16 cellular contexts compared by ENCODE assay signal in genomic region chr13:50908371-50908770, GRCh38. TPM values are rescaled to one million over a fixed set of nuclear protein-coding genes. Genes with fewer than 3 reads are reported as not detected.
DNase-seq lines count a peak whose midpoint lies in the region; ATAC-seq, FAIRE-seq and TF ChIP-seq lines count a peak whose summit lies in the region.
"Had no signal": no experiment of that assay in that cellular context is flagged by ENCODE, and none has a peak within 500 bp of the region (broad histone marks: within the 10 kb centered on the region; RNA-seq: fewer than 3 reads in every experiment).

No MANE protein-coding gene starts in this region.

- H3K4me2 ChIP-seq in HepG2 (ENCODE audit: low read depth, low read length) = no peak overlapping the region

- peaks cover 7 to 9% of the 10 kb centered on the region in 2 donors for H3K4me1 ChIP-seq in naive thymus-derived CD4-positive, alpha-beta T cell (ENCODE audit: control insufficient read depth in 2 of 2, insufficient read depth in 2 of 2, low read length in 2 of 2)
- peaks cover 28% of the 10 kb centered on the region for H3K4me1 ChIP-seq in HepG2 (ENCODE audit: insufficient read depth, low read length)

- no peak for TF ChIP-seq RAD21 in HepG2 (CRISPR knock-in tag; IDR thresholded peaks at IDR 0.05)

- no peaks in the 10 kb centered on the region for H3K27me3 ChIP-seq in naive thymus-derived CD4-positive, alpha-beta T cell (ENCODE audit: control insufficient read depth in 2 of 2, insufficient read depth in 2 of 2, low read length in 2 of 2)
- no peaks in the 10 kb centered on the region for H3K27me3 ChIP-seq in HepG2 (ENCODE audit: control insufficient read depth in 1 of 2, insufficient read depth in 2 of 2, low read length in 2 of 2)

- intact Hi-C loops in activated CD4-positive, alpha-beta T cell treated with anti-CD3 and anti-CD28 coated beads for 36 hours (cut with DNase I, micrococcal nuclease) = loop anchor here in 1 of 2 experiments (5.0 kb wide), 1 partner anchor 674 kb away; the partner anchor contains the start of gene WDFY2
- intact Hi-C loops in naive thymus-derived CD4-positive, alpha-beta T cell (cut with micrococcal nuclease) = no loop called here
- intact Hi-C loops in HepG2 (cut with micrococcal nuclease; ENCODE audit: unreplicated experiment) = no loop called here

- H3K36me3 Mint-ChIP-seq in activated CD4-positive, alpha-beta T cell treated with anti-CD3 and anti-CD28 coated beads for 36 hours (ENCODE audit: low read depth) = peaks cover 2% of the 10 kb centered on the region
- no peaks in the 10 kb centered on the region for H3K36me3 Mint-ChIP-seq in WTC11
- H3K36me3 Mint-ChIP-seq in naive thymus-derived CD4-positive, alpha-beta T cell = peaks cover 0 to 12% (median 0%) of the 10 kb centered on the region in 5 donors

- H3K9ac ChIP-seq in HepG2 (ENCODE audit: insufficient read depth, low read depth, low read length) = no peak overlapping the region

- 90% methylated on average over 4 of the region's 4 CpGs for WGBS in HepG2 (ENCODE audit: low lambda C conversion rate)

- H3K36me3 ChIP-seq in naive thymus-derived CD4-positive, alpha-beta T cell (ENCODE audit: control insufficient read depth in 2 of 3, insufficient read depth in 3 of 3, low read length in 3 of 3) = no peaks in the 10 kb centered on the region
- H3K36me3 ChIP-seq in HepG2 (replicated peaks in 1 of 2; ENCODE audit: control insufficient read depth in 1 of 2, insufficient read depth in 2 of 2, low read length in 2 of 2) = no peaks in the 10 kb centered on the region

- POLR2A ChIA-PET in activated CD4-positive, alpha-beta T cell treated with anti-CD3 and anti-CD28 coated beads for 36 hours (lab: Charles Lee) = interaction anchor here (2.1 kb wide), 1 partner anchor 15 kb away, joined by 6 read pairs; no protein-coding TSS in a partner anchor
- POLR2A ChIA-PET in WTC11 (lab: Charles Lee) = no interaction called here
- POLR2A ChIA-PET in naive thymus-derived CD4-positive, alpha-beta T cell (lab: Charles Lee) = interaction anchor here (1.3 to 5.4 kb wide), 4 partner anchors 8 to 932 kb away, joined by 4 to 122 read pairs (median 20); partner anchors contain the start of gene TRIM13
- POLR2A ChIA-PET in HepG2 (lab: Yijun Ruan, JAX) = no interaction called here

- no peaks in the 10 kb centered on the region for H3K9me3 Mint-ChIP-seq in activated CD4-positive, alpha-beta T cell treated with anti-CD3 and anti-CD28 coated beads for 36 hours (ENCODE audit: low read depth)
- H3K9me3 Mint-ChIP-seq in WTC11 = no peaks in the 10 kb centered on the region
- no peaks in the 10 kb centered on the region for H3K9me3 Mint-ChIP-seq in naive thymus-derived CD4-positive, alpha-beta T cell
- H3K9me3 Mint-ChIP-seq: T-helper 1 cell treated with Interleukin-12 subunit alpha and Interleukin-12 subunit beta and Interleukin-4 antibody, amounts not matched to agents 30 μg/mL and 1 μg/mL, for 36 hours had no signal

- peaks cover 13% of the 10 kb centered on the region for H3K79me2 ChIP-seq in HepG2 (ENCODE audit: insufficient read depth, low read length)

- in situ Hi-C loops in HepG2 (cut with HindIII; ENCODE audit: extremely low pct_ligation_motif_present, low pct_unique_long_range_greater_than_20kb) = loop anchor here (25.0 kb wide), 1 partner anchor 1246 kb away; no protein-coding TSS in a partner anchor

- no peak for TF ChIP-seq EP300 in HepG2 (IDR thresholded peaks at IDR 0.05; ENCODE audit: low read depth in 2 of 2, low read length in 2 of 2)
- TF ChIP-seq EP300 in HepG2 (CRISPR knock-in tag; IDR thresholded peaks at IDR 0.05; ENCODE audit: borderline replicate concordance) = no peak

- no peak overlapping the region for H2AFZ ChIP-seq in HepG2 (ENCODE audit: low read length)

- FAIRE-seq in HepG2 (lab: Jason Lieb, UNC) = no peak
- FAIRE-seq: A204.1 had no signal

- TF ChIP-seq CTCF in GM10266 (IDR thresholded peaks at IDR 0.05; ENCODE audit: control insufficient read depth, insufficient read depth, low read depth, missing control alignments) = no peak
- TF ChIP-seq CTCF in WTC11 (IDR thresholded peaks at IDR 0.05) = no peak
- TF ChIP-seq CTCF in HepG2 (CRISPR knock-in tag; IDR thresholded peaks at IDR 0.05) = no peak

- CTCF ChIA-PET in activated CD4-positive, alpha-beta T cell treated with anti-CD3 and anti-CD28 coated beads for 36 hours (lab: Charles Lee) = interaction anchor here (0.8 to 1.8 kb wide), 6 partner anchors 14 to 1074 kb away, joined by 3 to 5 read pairs (median 3); partner anchors contain the start of gene TRIM13
- CTCF ChIA-PET in WTC11 (lab: Charles Lee) (interaction anchor here (0.5 to 0.8 kb wide), 2 partner anchors 911 to 1012 kb away, joined by 3 read pairs; partner anchors contain the start of gene TRIM13), HepG2 (lab: Yijun Ruan, JAX; ENCODE audit: low intra/inter-chr PET ratio, low total read pairs) (no interaction called here)
- CTCF ChIA-PET in naive thymus-derived CD4-positive, alpha-beta T cell (lab: Charles Lee) = interaction anchor here (1.1 to 2.0 kb wide), 2 partner anchors 13 to 15 kb away, joined by 4 to 9 read pairs; no protein-coding TSS in a partner anchor

- TF ChIP-seq POLR2A in HepG2 (IDR thresholded peaks at IDR 0.05; ENCODE audit: insufficient read depth in 1 of 2, low read depth in 2 of 2, low read length in 2 of 2) = no peak

- H3K27ac ChIP-seq in naive thymus-derived CD4-positive, alpha-beta T cell (ENCODE audit: low read depth, low read length) = no peak overlapping the region
- H3K27ac ChIP-seq in HepG2 (ENCODE audit: extremely low read length, insufficient read depth, low read length) = no peak overlapping the region

- H3K4me3 ChIP-seq in naive thymus-derived CD4-positive, alpha-beta T cell (ENCODE audit: low read length) = no peak overlapping the region
- no peak overlapping the region for H3K4me3 ChIP-seq in HepG2 (replicated peaks in 1 of 3; ENCODE audit: insufficient read depth in 1 of 3, low read depth in 2 of 3, low read length in 3 of 3)

- no peak for ATAC-seq in activated CD4-positive, alpha-beta T cell treated with anti-CD3 and anti-CD28 coated beads for 36 hours
- no peak for ATAC-seq in WTC11
- ATAC-seq in naive thymus-derived CD4-positive, alpha-beta T cell = no peak
- ATAC-seq in HepG2 = no peak

- no peak for DNase-seq in activated CD4-positive, alpha-beta T cell treated with anti-CD3 and anti-CD28 coated beads for 36 hours
- DNase-seq in activated CD4-positive, alpha-beta T cell treated with anti-CD3 and anti-CD28 coated beads, Interleukin-2, amount 50 U/mL, for 4 hours = no peak
- peak; percentile 13 for DNase-seq in GM10266 (ENCODE audit: extremely low spot score)
- DNase-seq in WTC11 (ENCODE audit: low spot score) = no peak
- no peak for DNase-seq in naive thymus-derived CD4-positive, alpha-beta T cell
- no peak for DNase-seq in HepG2 (ENCODE audit: low spot score)
- no peak for DNase-seq in NCI-H524 treated with DMSO at 0.1 percent for 48 hours (lab: John Stamatoyannopoulos, UW)
- DNase-seq in OCI-M1 (lab: John Stamatoyannopoulos, UW) = no peak
- DNase-seq: activated CD4-positive, alpha-beta T cell treated with anti-CD3 and anti-CD28 coated beads for 4 hours; activated naive CD4-positive, alpha-beta T cell treated with anti-CD3 and anti-CD28 coated beads, Interleukin-2, amount 50 U/mL, for 16 hours; COR-L47; effector CD4-positive, alpha-beta T cell; GDM1; NCI-H748 treated with DMSO at 0.1 percent for 48 hours had no signal

- H4K20me1 ChIP-seq in HepG2 (ENCODE audit: insufficient read depth, low read length) = peaks cover 4% of the 10 kb centered on the region; the same call in 1 of the 2 replicates

- no peaks in the 10 kb centered on the region for H3K27me3 Mint-ChIP-seq in activated CD4-positive, alpha-beta T cell treated with anti-CD3 and anti-CD28 coated beads for 36 hours
- H3K27me3 Mint-ChIP-seq in WTC11 (ENCODE audit: low read depth) = no peaks in the 10 kb centered on the region
- H3K27me3 Mint-ChIP-seq in naive thymus-derived CD4-positive, alpha-beta T cell = no peaks in the 10 kb centered on the region

- H3K27ac Mint-ChIP-seq in activated CD4-positive, alpha-beta T cell treated with anti-CD3 and anti-CD28 coated beads for 36 hours = peak overlapping the region; percentile 63
- H3K27ac Mint-ChIP-seq in WTC11 = no peak overlapping the region
- peak overlapping the region in 8 of 9 donors; percentile 28 to 87 (median 70) for H3K27ac Mint-ChIP-seq in naive thymus-derived CD4-positive, alpha-beta T cell
- H3K27ac Mint-ChIP-seq: T-helper 1 cell treated with Interleukin-12 subunit alpha and Interleukin-12 subunit beta and Interleukin-4 antibody, amounts not matched to agents 30 μg/mL and 1 μg/mL, for 36 hours had no signal

- peak overlapping the region; percentile 30 for H3K4me3 Mint-ChIP-seq in activated CD4-positive, alpha-beta T cell treated with anti-CD3 and anti-CD28 coated beads for 36 hours
- peak overlapping the region; percentile 30 for H3K4me3 Mint-ChIP-seq in WTC11
- peak overlapping the region in 9 of 10 donors; percentile 38 to 95 (median 63) for H3K4me3 Mint-ChIP-seq in naive thymus-derived CD4-positive, alpha-beta T cell

- H3K9me3 ChIP-seq in naive thymus-derived CD4-positive, alpha-beta T cell (ENCODE audit: control insufficient read depth in 2 of 3, low read length in 3 of 3) = no peaks in the 10 kb centered on the region
- H3K9me3 ChIP-seq in HepG2 (ENCODE audit: low read length) = no peaks in the 10 kb centered on the region

- H3K4me1 Mint-ChIP-seq in activated CD4-positive, alpha-beta T cell treated with anti-CD3 and anti-CD28 coated beads for 36 hours = peaks cover 10% of the 10 kb centered on the region
- H3K4me1 Mint-ChIP-seq in WTC11 = peaks cover 31% of the 10 kb centered on the region
- H3K4me1 Mint-ChIP-seq in naive thymus-derived CD4-positive, alpha-beta T cell = peaks cover 17 to 36% (median 29%) of the 10 kb centered on the region in 7 donors

- no TSS peak for BruUV-seq in HepG2 (replicated peaks; lab: Mats Ljungman, UMichigan)

RNA-seq across cellular contexts. Expression of gene RNASEH2B, which starts 1.2 kb away (rescaled TPM):
- 10 to 100 TPM; 61.8 to 88.5 TPM for total RNA-seq in activated CD4-positive, alpha-beta T cell treated with anti-CD3 and anti-CD28 coated beads for 36 hours
- total RNA-seq in WTC11 (2021) = 27.3 to 33.3 TPM (median 30.3 TPM) in 3 replicates
- 100 to 1,000 TPM in 1 of 5 experiments, 10 to 100 TPM in 4; 65.3 to 105 (median 92.4) TPM for total RNA-seq in naive thymus-derived CD4-positive, alpha-beta T cell
- polyA plus RNA-seq in naive thymus-derived CD4-positive, alpha-beta T cell = 10 to 100 TPM; 94.6 to 99.1 TPM
- 55.4 and 60.0 TPM in 2 replicates for total RNA-seq in HepG2 (2016; rRNA removed; fragmentation: Illumina TruSeq; extraction: Trizol)
- total RNA-seq in HepG2 (2016; cell fraction: cytosol; rRNA removed; fragmentation: Illumina TruSeq; extraction: Trizol; ENCODE audit: low read depth) = 91.2 and 92.3 TPM in 2 replicates
- total RNA-seq in HepG2 (2016; cell fraction: insoluble cytoplasmic fraction; rRNA removed; fragmentation: Illumina TruSeq; extraction: Trizol) = 54.1 and 63.4 TPM in 2 replicates
- 73.7 and 77.0 TPM in 2 replicates for total RNA-seq in HepG2 (2016; cell fraction: membrane; rRNA removed; fragmentation: Illumina TruSeq; extraction: Trizol)
- 39.0 and 45.0 TPM in 2 replicates for total RNA-seq in HepG2 (2016; cell fraction: nucleus; rRNA removed; fragmentation: Illumina TruSeq; extraction: Trizol)
- 11.4 and 17.2 TPM in 2 replicates for polyA plus RNA-seq in HepG2 (2011; rRNA removed)
- polyA plus RNA-seq in HepG2 (2011; cell fraction: cytosol; rRNA removed) = 4.6 and 7.0 TPM in 2 replicates
- 8.4 and 9.0 TPM in 2 replicates for polyA plus RNA-seq in HepG2 (2011; cell fraction: nucleus; rRNA removed)
- polyA plus RNA-seq in HepG2 (2012) = 18.6 and 20.3 TPM in 2 replicates
- 48.3 and 56.0 TPM in 2 replicates for polyA plus RNA-seq in HepG2 (2016; cell fraction: cytosol; fragmentation: Illumina TruSeq; extraction: Trizol; ENCODE audit: low read depth)
- 54.7 and 55.2 TPM in 2 replicates for polyA plus RNA-seq in HepG2 (2016; cell fraction: insoluble cytoplasmic fraction; fragmentation: Illumina TruSeq; extraction: Trizol; ENCODE audit: low read depth)
- 58.3 and 59.3 TPM in 2 replicates for polyA plus RNA-seq in HepG2 (2016; cell fraction: membrane; fragmentation: Illumina TruSeq; extraction: Trizol; ENCODE audit: low read depth)
- polyA plus RNA-seq in HepG2 (2016; cell fraction: nucleus; fragmentation: Illumina TruSeq; extraction: Trizol; ENCODE audit: insufficient read depth, low read depth) = 36.5 and 45.3 TPM in 2 replicates
- polyA minus RNA-seq in HepG2 (2011; rRNA and poly(A)+ RNA removed; ENCODE audit: low replicate concordance) = 6.6 and 14.1 TPM in 2 replicates
- polyA minus RNA-seq in HepG2 (2011; cell fraction: cytosol; rRNA and poly(A)+ RNA removed) = 7.3 and 8.9 TPM in 2 replicates
- 51.9 and 53.7 TPM in 2 replicates for polyA minus RNA-seq in HepG2 (2011; cell fraction: nucleus; rRNA and poly(A)+ RNA removed)

Comparison
In these comparisons a context has a peak if more than half of its experiments do, and no peak if none do; other contexts are left out.
1. POLR2A ChIA-PET loops: an anchor here in activated CD4-positive, alpha-beta T cell treated with anti-CD3 and anti-CD28 coated beads for 36 hours (2.1 kb wide) and naive thymus-derived CD4-positive, alpha-beta T cell (1.3 to 5.4 kb wide); none called in WTC11 and HepG2.